ENCODE assay signal across 23 cellular contexts in genomic region chrX:76796311-76796710, GRCh38.
"Had no signal": no experiment of that assay in that cellular context is flagged by ENCODE, and none has a peak within 500 bp of the region (broad histone marks: within the 10 kb centered on the region; RNA-seq: fewer than 3 reads in every experiment).

No MANE protein-coding gene starts in this region.

- H3K27me3 ChIP-seq: left lung, sigmoid colon had no signal

- H3K27ac ChIP-seq: coronary artery, left lung, sigmoid colon, thoracic aorta had no signal

- H3K36me3 ChIP-seq: left lung, sigmoid colon, thoracic aorta had no signal

- H3K4me3 ChIP-seq: coronary artery, left lung, lung, sigmoid colon, thoracic aorta had no signal

- DNase-seq: activated CD4-positive, alpha-beta T cell treated with anti-CD3 and anti-CD28 coated beads for 36 hours; activated CD4-positive, alpha-beta T cell treated with anti-CD3 and anti-CD28 coated beads, Interleukin-2, amount 50 U/mL, for 48 hours; activated CD8-positive, alpha-beta memory T cell treated with anti-CD3 and anti-CD28 coated beads, Interleukin-2, amount 50 U/mL, for 48 hours; activated naive CD4-positive, alpha-beta T cell treated with Interleukin-2 at 50 U/mL for 16 hours; activated naive CD8-positive, alpha-beta T cell treated with anti-CD3 and anti-CD28 coated beads for 36 hours; activated T-cell treated with anti-CD3 and anti-CD28 coated beads, Interleukin-2, amount 50 U/mL, for 4 hours; cerebellar nuclear complex; erythroblast; foreskin fibroblast; immature natural killer cell; kidney glomerular epithelial cell; left lung; natural killer cell; retina; sigmoid colon; stimulated activated CD4-positive, alpha-beta T cell treated with anti-CD3 and anti-CD28 coated beads, Interleukin-2, amount 100 ng/mL, for 48 hours; stimulated activated CD8-positive, alpha-beta memory T cell treated with anti-CD3 and anti-CD28 coated beads, Interleukin-4, amount 100 ng/mL, for 48 hours; stimulated activated naive B cell treated with anti-CD40 and anti-IgM and Interleukin-4, amounts not matched to agents 10 μg/mL and 1 μg/mL and 100 μg/mL, for 72 hours; T-cell had no signal

- H3K9me3 ChIP-seq: left lung, sigmoid colon, thoracic aorta had no signal

- ATAC-seq: activated CD4-positive, alpha-beta T cell treated with anti-CD3 and anti-CD28 coated beads for 36 hours; activated T-cell treated with anti-CD3 and anti-CD28 coated beads, Interleukin-2, amount 50 U/mL, for 4 hours; left lung; natural killer cell; stimulated activated naive B cell treated with anti-CD40 and anti-IgM and Interleukin-4, amounts not matched to agents 10 μg/mL and 1 μg/mL and 100 μg/mL, for 72 hours; T-cell; WTC11 had no signal

- H3K4me1 ChIP-seq: left lung, sigmoid colon had no signal
